Comparison of ENCODE assay signal across 15 cellular contexts in genomic region chr3:183313331-183313730, GRCh38.
DNase-seq lines count a peak whose midpoint lies in the region; ATAC-seq, FAIRE-seq and TF ChIP-seq lines count a peak whose summit lies in the region.
"Had no signal": no experiment of that assay in that cellular context is flagged by ENCODE, and none has a peak within 500 bp of the region (broad histone marks: within the 10 kb centered on the region; RNA-seq: fewer than 3 reads in every experiment).

No MANE protein-coding gene starts in this region.

- POLR2A ChIA-PET in WTC11 (lab: Charles Lee) = interaction anchor here (0.6 kb wide), 1 partner anchor 42 kb away, joined by 3 read pairs; no protein-coding TSS in a partner anchor

- CTCF ChIA-PET in WTC11 (lab: Charles Lee) = interaction anchor here (0.8 kb wide), 1 partner anchor 158 kb away, joined by 3 read pairs; no protein-coding TSS in a partner anchor

- H3K36me3 ChIP-seq in left lung = no peaks in the 10 kb centered on the region
- H3K36me3 ChIP-seq in small intestine (ENCODE audit: control insufficient read depth in 2 of 2, insufficient read depth in 2 of 2, low read length in 2 of 2) = no peaks in the 10 kb centered on the region

- no peak for ATAC-seq in stimulated activated naive CD8-positive, alpha-beta T cell treated with anti-CD3 and anti-CD28 coated beads, Interleukin-15, amount 100 ng/mL, for 72 hours
- ATAC-seq in left lung (peak; percentile 28), HG02938 (IDR thresholded peaks at IDR 0.05; ENCODE audit: unreplicated experiment) (no peak), WTC11 (no peak)

- H3K9me3 ChIP-seq in left lung = no peaks in the 10 kb centered on the region
- no peaks in the 10 kb centered on the region for H3K9me3 ChIP-seq in small intestine (ENCODE audit: control insufficient read depth, low read depth)

- H3K4me1 Mint-ChIP-seq in stimulated activated naive CD8-positive, alpha-beta T cell treated with anti-CD3 and anti-CD28 coated beads, Interleukin-15, Interleukin-2, amounts not matched to agents 100 ng/mL and 50 ng/mL, for 24 hours (ENCODE audit: low read depth) = peaks cover 11% of the 10 kb centered on the region
- H3K4me1 Mint-ChIP-seq in stimulated activated naive CD8-positive, alpha-beta T cell treated with anti-CD3 and anti-CD28 coated beads, Interleukin-15, amount 100 ng/mL, for 72 hours = peaks cover 10% of the 10 kb centered on the region
- no peaks in the 10 kb centered on the region for H3K4me1 Mint-ChIP-seq in WTC11
- H3K4me1 Mint-ChIP-seq: CD4-positive, CD25-positive, alpha-beta regulatory T cell had no signal

- H3K27ac ChIP-seq in left lung (peak overlapping the region; percentile 11 to 15), small intestine (ENCODE audit: low read depth in 1 of 2, low read length in 1 of 2) (no peak overlapping the region)

- intact Hi-C loops in left lung (cut with DNase I) = no loop called here

- WGBS in small intestine, 3 donors = 72 to 89% (median 88%) methylated on average over 4 of the region's 4 CpGs

- H3K4me1 ChIP-seq in left lung (peaks cover 6 to 29% of the 10 kb centered on the region in 2 donors), small intestine (ENCODE audit: control insufficient read depth in 2 of 2, insufficient read depth in 1 of 2, low read depth in 1 of 2, low read length in 1 of 2) (peaks cover 8 to 9% of the 10 kb centered on the region in 2 donors)

- no peak for FAIRE-seq in small intestine (lab: Jason Lieb, UNC)
- FAIRE-seq: D721Med had no signal

- DNase-seq in stimulated activated naive CD8-positive, alpha-beta T cell treated with anti-CD3 and anti-CD28 coated beads, Interleukin-15, amount 100 ng/mL, for 72 hours = no peak
- peak; percentile 59 for DNase-seq in SIG-M5 (lab: John Stamatoyannopoulos, UW)
- DNase-seq in left lung = no peak
- no peak for DNase-seq in small intestine
- no peak for DNase-seq in WTC11 (ENCODE audit: low spot score)
- DNase-seq in NCI-H2081 treated with DMSO at 0.1 percent for 48 hours (lab: John Stamatoyannopoulos, UW) = no peak
- DNase-seq: CD4-positive, CD25-positive, alpha-beta regulatory T cell; GOT3; NCI-H1092 treated with DMSO at 0.1 percent for 48 hours; NCI-H187 treated with DMSO at 0.1 percent for 48 hours; NCI-H2171; NCI-H774 had no signal

- H3K9me3 Mint-ChIP-seq in stimulated activated naive CD8-positive, alpha-beta T cell treated with anti-CD3 and anti-CD28 coated beads, Interleukin-15, Interleukin-2, amounts not matched to agents 100 ng/mL and 50 ng/mL, for 24 hours = no peaks in the 10 kb centered on the region
- no peaks in the 10 kb centered on the region for H3K9me3 Mint-ChIP-seq in stimulated activated naive CD8-positive, alpha-beta T cell treated with anti-CD3 and anti-CD28 coated beads, Interleukin-15, amount 100 ng/mL, for 72 hours
- no peaks in the 10 kb centered on the region for H3K9me3 Mint-ChIP-seq in WTC11

- TF ChIP-seq CTCF in left lung (IDR thresholded peaks at IDR 0.05) = no peak
- TF ChIP-seq CTCF in WTC11 (IDR thresholded peaks at IDR 0.05) = no peak

- peak overlapping the region; percentile 50 for H3K27ac Mint-ChIP-seq in stimulated activated naive CD8-positive, alpha-beta T cell treated with anti-CD3 and anti-CD28 coated beads, Interleukin-15, Interleukin-2, amounts not matched to agents 100 ng/mL and 50 ng/mL, for 24 hours
- H3K27ac Mint-ChIP-seq in stimulated activated naive CD8-positive, alpha-beta T cell treated with anti-CD3 and anti-CD28 coated beads, Interleukin-15, amount 100 ng/mL, for 72 hours = no peak overlapping the region
- H3K27ac Mint-ChIP-seq in WTC11 = no peak overlapping the region

- H3K36me3 Mint-ChIP-seq in stimulated activated naive CD8-positive, alpha-beta T cell treated with anti-CD3 and anti-CD28 coated beads, Interleukin-15, Interleukin-2, amounts not matched to agents 100 ng/mL and 50 ng/mL, for 24 hours (ENCODE audit: low read depth) = no peaks in the 10 kb centered on the region
- peaks cover 12% of the 10 kb centered on the region; the same call in 1 of the 2 replicates for H3K36me3 Mint-ChIP-seq in WTC11
- H3K36me3 Mint-ChIP-seq: CD4-positive, CD25-positive, alpha-beta regulatory T cell had no signal

- no peak overlapping the region for H3K4me3 Mint-ChIP-seq in stimulated activated naive CD8-positive, alpha-beta T cell treated with anti-CD3 and anti-CD28 coated beads, Interleukin-15, Interleukin-2, amounts not matched to agents 100 ng/mL and 50 ng/mL, for 24 hours
- no peak overlapping the region for H3K4me3 Mint-ChIP-seq in stimulated activated naive CD8-positive, alpha-beta T cell treated with anti-CD3 and anti-CD28 coated beads, Interleukin-15, amount 100 ng/mL, for 72 hours
- H3K4me3 Mint-ChIP-seq in WTC11 = no peak overlapping the region
- H3K4me3 Mint-ChIP-seq: CD4-positive, CD25-positive, alpha-beta regulatory T cell had no signal

- H3K4me3 ChIP-seq in left lung (no peak overlapping the region), small intestine (ENCODE audit: low read depth in 1 of 2, low read length in 2 of 2) (no peak overlapping the region)

- no peaks in the 10 kb centered on the region for H3K27me3 Mint-ChIP-seq in stimulated activated naive CD8-positive, alpha-beta T cell treated with anti-CD3 and anti-CD28 coated beads, Interleukin-15, Interleukin-2, amounts not matched to agents 100 ng/mL and 50 ng/mL, for 24 hours
- no peaks in the 10 kb centered on the region for H3K27me3 Mint-ChIP-seq in stimulated activated naive CD8-positive, alpha-beta T cell treated with anti-CD3 and anti-CD28 coated beads, Interleukin-15, amount 100 ng/mL, for 72 hours
- no peaks in the 10 kb centered on the region for H3K27me3 Mint-ChIP-seq in WTC11 (ENCODE audit: low read depth)
- H3K27me3 Mint-ChIP-seq: CD4-positive, CD25-positive, alpha-beta regulatory T cell had no signal

- H3K27me3 ChIP-seq in left lung (no peaks in the 10 kb centered on the region), small intestine (ENCODE audit: control insufficient read depth in 2 of 2, insufficient read depth in 2 of 2, low read length in 2 of 2) (no peaks in the 10 kb centered on the region)

TF ChIP-seq in WTC11, 78 proteins besides CTCF, POLR2A, EP300 and RAD21:
- TF ChIP-seq CBFB (CRISPR knock-in tag; IDR thresholded peaks at IDR 0.05; ENCODE audit: low read depth) = no peak
- no peak for TF ChIP-seq EMX1 (CRISPR knock-in tag; IDR thresholded peaks at IDR 0.05)
- no peak for TF ChIP-seq MYBL2 (CRISPR knock-in tag; IDR thresholded peaks at IDR 0.05)
- TF ChIP-seq ATF6 (CRISPR knock-in tag; IDR thresholded peaks at IDR 0.05) = no peak
- no peak for TF ChIP-seq ATF2 (CRISPR knock-in tag; IDR thresholded peaks at IDR 0.05; ENCODE audit: borderline replicate concordance, low read depth)
- no peak for TF ChIP-seq HMGXB4 (CRISPR knock-in tag; IDR thresholded peaks at IDR 0.05)
- no peak for TF ChIP-seq CREB1 (CRISPR knock-in tag; IDR thresholded peaks at IDR 0.05)

Comparison
In these comparisons a context has a peak if more than half of its experiments do, and no peak if none do; other contexts are left out.
1. H3K27ac ChIP-seq: peak in left lung (2 of 2); none in small intestine (0 of 2).